25 cellular contexts compared by ENCODE assay signal in genomic region chr22:42924436-42924835, GRCh38.
DNase-seq lines count a peak whose midpoint lies in the region; ATAC-seq and TF ChIP-seq lines count a peak whose summit lies in the region.
"Had no signal": no experiment of that assay in that cellular context is flagged by ENCODE, and none has a peak within 500 bp of the region (broad histone marks: within the 10 kb centered on the region; RNA-seq: fewer than 3 reads in every experiment).

No MANE protein-coding gene starts in this region.

- H3K9me3 Mint-ChIP-seq in endothelial cell (ENCODE audit: unreplicated experiment) (no peaks in the 10 kb centered on the region), osteocyte (ENCODE audit: unreplicated experiment) (no peaks in the 10 kb centered on the region)
- H3K9me3 Mint-ChIP-seq: stimulated activated naive CD8-positive, alpha-beta T cell treated with anti-CD3 and anti-CD28 coated beads, Interleukin-15, Interleukin-2, amounts not matched to agents 100 ng/mL and 50 ng/mL, for 24 hours had no signal

- no peak overlapping the region for H3K4me3 ChIP-seq in HL-60 (replicated peaks; ENCODE audit: insufficient read depth, low read length)
- H3K4me3 ChIP-seq: prostate gland had no signal

- H3K27me3 Mint-ChIP-seq in endothelial cell (ENCODE audit: unreplicated experiment), result peaks cover 2% of the 10 kb centered on the region
- H3K27me3 Mint-ChIP-seq in osteocyte (ENCODE audit: unreplicated experiment), result no peaks in the 10 kb centered on the region
- H3K27me3 Mint-ChIP-seq: stimulated activated naive CD8-positive, alpha-beta T cell treated with anti-CD3 and anti-CD28 coated beads, Interleukin-15, Interleukin-2, amounts not matched to agents 100 ng/mL and 50 ng/mL, for 24 hours had no signal

- H3K4me1 Mint-ChIP-seq in endothelial cell (ENCODE audit: unreplicated experiment) (peaks cover 28% of the 10 kb centered on the region), osteocyte (ENCODE audit: unreplicated experiment) (peaks cover 51% of the 10 kb centered on the region)

- DNase-seq in HL-60 (ENCODE audit: low read depth in 1 of 2, low spot score in 1 of 2) (no peak), endothelial cell (ENCODE audit: low spot score) (no peak), osteocyte (ENCODE audit: extremely low spot score, unreplicated experiment) (no peak), NCI-H146 treated with DMSO at 0.1 percent for 48 hours (lab: John Stamatoyannopoulos, UW; ENCODE audit: unreplicated experiment) (no peak)
- DNase-seq in activated naive CD4-positive, alpha-beta T cell treated with anti-CD3 and anti-CD28 coated beads, Interleukin-2, amount 50 U/mL, for 16 hours, result no peak
- DNase-seq: activated CD4-positive, CD25-positive, alpha-beta regulatory T cell treated with anti-CD3 and anti-CD28 coated beads, Interleukin-2, amount 50 U/mL, for 72 hours; COR-L47; foreskin fibroblast; hippocampal formation; islet precursor cell; mammary epithelial cell; NCI-H1105 treated with DMSO at 0.1 percent for 48 hours; NCI-H524 treated with DMSO at 0.1 percent for 48 hours; RPMI8226; SK-N-SH; stimulated activated CD4-positive, alpha-beta T cell treated with anti-CD3 and anti-CD28 coated beads, Interleukin-2, amount 100 ng/mL, for 24 hours; T-helper 9 cell; trophoblast cell had no signal

- ATAC-seq in GM21367 (IDR thresholded peaks at IDR 0.05; ENCODE audit: unreplicated experiment) (no peak), HG02852 (IDR thresholded peaks at IDR 0.05; ENCODE audit: unreplicated experiment) (no peak)
- ATAC-seq: HCT116 had no signal

- H3K4me3 Mint-ChIP-seq in endothelial cell (ENCODE audit: unreplicated experiment), result no peak overlapping the region
- H3K4me3 Mint-ChIP-seq in osteocyte (ENCODE audit: unreplicated experiment), result no peak overlapping the region
- H3K4me3 Mint-ChIP-seq: stimulated activated naive CD8-positive, alpha-beta T cell treated with anti-CD3 and anti-CD28 coated beads, Interleukin-15, Interleukin-2, amounts not matched to agents 100 ng/mL and 50 ng/mL, for 24 hours had no signal

- H3K27ac ChIP-seq in C4-2B (peak overlapping the region; percentile 82), HL-60 (replicated peaks) (peak overlapping the region; percentile 78)
- H3K27ac ChIP-seq: epithelial cell of prostate had no signal

- H3K36me3 Mint-ChIP-seq in endothelial cell (ENCODE audit: low read depth, unreplicated experiment), result no peaks in the 10 kb centered on the region
- no peaks in the 10 kb centered on the region for H3K36me3 Mint-ChIP-seq in osteocyte (ENCODE audit: unreplicated experiment)

- no peaks in the 10 kb centered on the region for H3K27me3 ChIP-seq in HL-60 (ENCODE audit: insufficient read depth, poor library complexity, severe bottlenecking)

- H3K27ac Mint-ChIP-seq in endothelial cell (ENCODE audit: unreplicated experiment) (peak overlapping the region; percentile 36), osteocyte (ENCODE audit: unreplicated experiment) (peak overlapping the region; percentile 63)
- H3K27ac Mint-ChIP-seq: stimulated activated naive CD8-positive, alpha-beta T cell treated with anti-CD3 and anti-CD28 coated beads, Interleukin-15, Interleukin-2, amounts not matched to agents 100 ng/mL and 50 ng/mL, for 24 hours had no signal

- TF ChIP-seq CTCF in C4-2B (conservative IDR thresholded peaks at IDR 0.05) (no peak), HL-60 (IDR thresholded peaks at IDR 0.05; ENCODE audit: insufficient read depth, low read length) (no peak), endothelial cell (IDR thresholded peaks at IDR 0.05; ENCODE audit: unreplicated experiment) (no peak), osteocyte (IDR thresholded peaks at IDR 0.05) (no peak)
